Comparison of ENCODE assay signal across 19 cellular contexts in the genomic region with DNA sequence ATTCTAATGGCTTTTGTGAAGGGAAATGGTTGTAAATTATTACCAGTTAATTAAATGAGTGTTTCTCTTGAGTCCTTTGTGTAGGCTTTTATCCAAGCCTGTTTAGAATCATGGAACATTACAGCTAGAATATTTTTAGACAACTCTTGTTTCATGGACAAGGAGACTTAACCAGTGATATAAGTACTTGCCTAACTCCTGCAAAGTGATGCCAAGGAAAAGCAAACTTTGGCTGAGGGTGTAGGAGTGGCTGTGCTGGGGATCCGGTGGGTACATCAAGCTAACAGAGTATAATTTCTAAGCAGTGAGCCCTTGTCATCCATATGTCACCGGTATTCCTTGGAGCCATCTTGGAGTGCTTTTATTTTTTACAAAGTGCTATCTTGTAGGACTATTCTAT.
A peak's percentile ranks its signal among the peaks of the same experiment; 100 is the strongest.
DNase-seq lines count a peak whose midpoint lies in the region; ATAC-seq and TF ChIP-seq lines count a peak whose summit lies in the region.
"Had no signal": no experiment of that assay in that cellular context is flagged by ENCODE, and none has a peak within 500 bp of the region (broad histone marks: within the 10 kb centered on the region; RNA-seq: fewer than 3 reads in every experiment).

No MANE protein-coding gene starts in this region.

- peaks cover 15% of the 10 kb centered on the region for H3K79me2 ChIP-seq in trophoblast cell (ENCODE audit: control insufficient read depth, insufficient read depth, low read length, poor library complexity)

- H2BK12ac ChIP-seq in trophoblast cell (ENCODE audit: low read length), result no peak overlapping the region

- peak overlapping the region; percentile 83 for H3K27ac Mint-ChIP-seq in activated CD8-positive, alpha-beta T cell treated with anti-CD3 and anti-CD28 coated beads for 36 hours
- no peak overlapping the region for H3K27ac Mint-ChIP-seq in activated CD8-positive, alpha-beta T cell treated with anti-CD3 and anti-CD28 coated beads, Interleukin-2, amount 10 ng/mL, durations not matched to agents 7 days and 5 days
- no peak overlapping the region for H3K27ac Mint-ChIP-seq in CD4-positive, alpha-beta T cell
- H3K27ac Mint-ChIP-seq in activated naive CD8-positive, alpha-beta T cell, result no peak overlapping the region
- H3K27ac Mint-ChIP-seq: GM23338 had no signal

- no peak for ATAC-seq in activated CD8-positive, alpha-beta T cell treated with anti-CD3 and anti-CD28 coated beads for 36 hours
- no peak for ATAC-seq in activated CD8-positive, alpha-beta T cell treated with anti-CD3 and anti-CD28 coated beads, Interleukin-2, amount 10 ng/mL, durations not matched to agents 7 days and 5 days
- ATAC-seq in CD4-positive, alpha-beta T cell (ENCODE audit: poor library complexity), result no peak
- ATAC-seq in HG03520 (IDR thresholded peaks at IDR 0.05; ENCODE audit: unreplicated experiment), result no peak
- ATAC-seq: GM23338, HepG2 had no signal

- H2AFZ ChIP-seq in trophoblast cell (ENCODE audit: insufficient read depth, low read length, poor library complexity), result no peak overlapping the region
- H2AFZ ChIP-seq: GM23338 had no signal

- H3K23ac ChIP-seq in trophoblast cell (ENCODE audit: low read length), result no peak overlapping the region

- TF ChIP-seq CTCF in activated CD8-positive, alpha-beta T cell treated with anti-CD3 and anti-CD28 coated beads for 36 hours (IDR thresholded peaks at IDR 0.05), result no peak
- TF ChIP-seq CTCF in CD4-positive, alpha-beta T cell (IDR thresholded peaks at IDR 0.05), result no peak

- no peak overlapping the region for H3K4me2 ChIP-seq in trophoblast cell (ENCODE audit: low read length)
- H3K4me2 ChIP-seq: BLaER1, GM23338 had no signal

- no peak overlapping the region for H4K12ac ChIP-seq in trophoblast cell (ENCODE audit: low read depth, low read length)

- H3K18ac ChIP-seq in trophoblast cell (ENCODE audit: low read length), result no peak overlapping the region

- no peaks in the 10 kb centered on the region for H3K27me3 ChIP-seq in CD4-positive, alpha-beta T cell (ENCODE audit: control insufficient read depth, insufficient read depth, low read length)
- no peaks in the 10 kb centered on the region for H3K27me3 ChIP-seq in trophoblast cell (ENCODE audit: insufficient read depth, low read length)
- H3K27me3 ChIP-seq: BLaER1, MG63 had no signal

- no peaks in the 10 kb centered on the region for H3K9me3 Mint-ChIP-seq in activated CD8-positive, alpha-beta T cell treated with anti-CD3 and anti-CD28 coated beads for 36 hours
- no peaks in the 10 kb centered on the region for H3K9me3 Mint-ChIP-seq in activated CD8-positive, alpha-beta T cell treated with anti-CD3 and anti-CD28 coated beads, Interleukin-2, amount 10 ng/mL, durations not matched to agents 7 days and 5 days (ENCODE audit: insufficient read depth)
- no peaks in the 10 kb centered on the region for H3K9me3 Mint-ChIP-seq in CD4-positive, alpha-beta T cell
- H3K9me3 Mint-ChIP-seq in activated naive CD8-positive, alpha-beta T cell (ENCODE audit: low read depth), result no peaks in the 10 kb centered on the region
- H3K9me3 Mint-ChIP-seq: GM23338 had no signal

- peaks cover 31% of the 10 kb centered on the region for H3K79me1 ChIP-seq in trophoblast cell (ENCODE audit: low read length)

- H2AK5ac ChIP-seq in trophoblast cell (ENCODE audit: low read length), result no peak overlapping the region

- no peak overlapping the region for H3K4me3 Mint-ChIP-seq in activated CD8-positive, alpha-beta T cell treated with anti-CD3 and anti-CD28 coated beads for 36 hours
- no peak overlapping the region for H3K4me3 Mint-ChIP-seq in activated CD8-positive, alpha-beta T cell treated with anti-CD3 and anti-CD28 coated beads, Interleukin-2, amount 10 ng/mL, durations not matched to agents 7 days and 5 days
- peak overlapping the region; percentile 16 for H3K4me3 Mint-ChIP-seq in CD4-positive, alpha-beta T cell
- peak overlapping the region; percentile 23 for H3K4me3 Mint-ChIP-seq in activated naive CD8-positive, alpha-beta T cell
- H3K4me3 Mint-ChIP-seq: GM23338 had no signal

- no peak overlapping the region for H3K27ac ChIP-seq in CD4-positive, alpha-beta T cell (ENCODE audit: low read depth, low read length)
- peak overlapping the region; percentile 8 for H3K27ac ChIP-seq in trophoblast cell (ENCODE audit: low read depth, low read length)
- H3K27ac ChIP-seq: BLaER1 had no signal

- H3K4me1 Mint-ChIP-seq in activated CD8-positive, alpha-beta T cell treated with anti-CD3 and anti-CD28 coated beads for 36 hours (ENCODE audit: low read depth), result peaks cover 51% of the 10 kb centered on the region
- H3K4me1 Mint-ChIP-seq in activated CD8-positive, alpha-beta T cell treated with anti-CD3 and anti-CD28 coated beads, Interleukin-2, amount 10 ng/mL, durations not matched to agents 7 days and 5 days (ENCODE audit: low read depth), result no peaks in the 10 kb centered on the region
- H3K4me1 Mint-ChIP-seq in CD4-positive, alpha-beta T cell (ENCODE audit: low read depth), result no peaks in the 10 kb centered on the region
- H3K4me1 Mint-ChIP-seq in activated naive CD8-positive, alpha-beta T cell (ENCODE audit: low read depth), result peaks cover 3% of the 10 kb centered on the region

- no peak overlapping the region for H4K8ac ChIP-seq in trophoblast cell (ENCODE audit: low read depth, low read length)

- H3K9me3 ChIP-seq in CD4-positive, alpha-beta T cell (ENCODE audit: control insufficient read depth, low read length), result no peaks in the 10 kb centered on the region
- no peaks in the 10 kb centered on the region for H3K9me3 ChIP-seq in trophoblast cell (ENCODE audit: insufficient read depth, low read depth, low read length)
- H3K9me3 ChIP-seq: MG63 had no signal

- H3K9ac ChIP-seq in trophoblast cell (ENCODE audit: low read length), result no peak overlapping the region
- H3K9ac ChIP-seq: BLaER1 had no signal

- H3K36me3 Mint-ChIP-seq in activated CD8-positive, alpha-beta T cell treated with anti-CD3 and anti-CD28 coated beads for 36 hours (ENCODE audit: low read depth), result peaks cover 44% of the 10 kb centered on the region
- peaks cover 57% of the 10 kb centered on the region for H3K36me3 Mint-ChIP-seq in activated CD8-positive, alpha-beta T cell treated with anti-CD3 and anti-CD28 coated beads, Interleukin-2, amount 10 ng/mL, durations not matched to agents 7 days and 5 days (ENCODE audit: low read depth)
- peaks cover 28% of the 10 kb centered on the region for H3K36me3 Mint-ChIP-seq in CD4-positive, alpha-beta T cell (ENCODE audit: low read depth)
- H3K36me3 Mint-ChIP-seq in activated naive CD8-positive, alpha-beta T cell, result peaks cover 7% of the 10 kb centered on the region

- DNase-seq in activated CD8-positive, alpha-beta T cell treated with anti-CD3 and anti-CD28 coated beads for 36 hours, result no peak
- no peak for DNase-seq in activated CD8-positive, alpha-beta T cell treated with anti-CD3 and anti-CD28 coated beads, Interleukin-2, amount 10 ng/mL, durations not matched to agents 7 days and 5 days
- no peak for DNase-seq in CD4-positive, alpha-beta T cell
- DNase-seq in trophoblast cell (no peak), NCI-H1694 (lab: John Stamatoyannopoulos, UW) (no peak), MV-4-11 (lab: John Stamatoyannopoulos, UW) (no peak)
- DNase-seq: COR-L47, KG1, MG63, NCI-H1092 treated with DMSO at 0.1 percent for 48 hours, NCI-H1694 treated with DMSO at 0.1 percent for 48 hours, NCI-H345, NCI-H526 treated with DMSO at 0.1 percent for 48 hours, Right ventricle myocardium superior had no signal

- WGBS in trophoblast cell (ENCODE audit: extremely low coverage, insufficient coverage, insufficient read length), result no CpG with 5 or more reads among the region's 2 CpGs

- intact Hi-C loops in activated CD8-positive, alpha-beta T cell treated with anti-CD3 and anti-CD28 coated beads for 36 hours (cut with micrococcal nuclease), result no loop called here
- intact Hi-C loops in CD4-positive, alpha-beta T cell (cut with DNase I, micrococcal nuclease), result loop anchor here (2.0 to 10.0 kb wide), 5 partner anchors 18 to 452 kb away; a partner anchor contains a TSS

- no peak overlapping the region for H3K14ac ChIP-seq in trophoblast cell (ENCODE audit: low read length)

- CTCF ChIA-PET in activated CD8-positive, alpha-beta T cell treated with anti-CD3 and anti-CD28 coated beads for 36 hours (lab: Charles Lee), result interaction anchor here (0.7 to 2.5 kb wide), 6 partner anchors 14 to 102 kb away, joined by 3 to 17 read pairs (median 4); a partner anchor contains a TSS
- CTCF ChIA-PET in activated CD8-positive, alpha-beta T cell treated with anti-CD3 and anti-CD28 coated beads, Interleukin-2, amount 10 ng/mL, durations not matched to agents 7 days and 5 days (lab: Charles Lee), result interaction anchor here (0.7 to 2.4 kb wide), 11 partner anchors 12 to 455 kb away, joined by 3 to 9 read pairs (median 4); no protein-coding TSS in a partner anchor
- CTCF ChIA-PET in CD4-positive, alpha-beta T cell (lab: Charles Lee), result interaction anchor here (1.2 to 1.5 kb wide), 3 partner anchors 14 to 61 kb away, joined by 3 to 4 read pairs (median 4); a partner anchor contains a TSS

- no peaks in the 10 kb centered on the region for H3K27me3 Mint-ChIP-seq in activated CD8-positive, alpha-beta T cell treated with anti-CD3 and anti-CD28 coated beads for 36 hours
- no peaks in the 10 kb centered on the region for H3K27me3 Mint-ChIP-seq in activated CD8-positive, alpha-beta T cell treated with anti-CD3 and anti-CD28 coated beads, Interleukin-2, amount 10 ng/mL, durations not matched to agents 7 days and 5 days (ENCODE audit: low read depth)
- no peaks in the 10 kb centered on the region for H3K27me3 Mint-ChIP-seq in CD4-positive, alpha-beta T cell
- H3K27me3 Mint-ChIP-seq in activated naive CD8-positive, alpha-beta T cell, result no peaks in the 10 kb centered on the region

- peaks cover 37 to 44% of the 10 kb centered on the region in 2 experiments for H3K4me1 ChIP-seq in trophoblast cell (ENCODE audit: control insufficient read depth in 1 of 2, insufficient read depth in 2 of 2, low read length in 2 of 2)

- H2BK120ac ChIP-seq in trophoblast cell (ENCODE audit: insufficient read depth, low read length, poor library complexity), result peak overlapping the region; percentile 54

- POLR2A ChIA-PET in activated CD8-positive, alpha-beta T cell treated with anti-CD3 and anti-CD28 coated beads for 36 hours (lab: Charles Lee), result interaction anchor here (0.6 to 1.7 kb wide), 8 partner anchors 21 to 279 kb away, joined by 3 to 10 read pairs (median 3); no protein-coding TSS in a partner anchor
- POLR2A ChIA-PET in activated CD8-positive, alpha-beta T cell treated with anti-CD3 and anti-CD28 coated beads, Interleukin-2, amount 10 ng/mL, durations not matched to agents 7 days and 5 days (lab: Charles Lee), result interaction anchor here (0.8 to 1.4 kb wide), 6 partner anchors 12 to 73 kb away, joined by 3 to 5 read pairs (median 4); no protein-coding TSS in a partner anchor
- POLR2A ChIA-PET in CD4-positive, alpha-beta T cell (lab: Charles Lee), result interaction anchor here (0.7 to 1.8 kb wide), 10 partner anchors 13 to 92 kb away, joined by 3 to 7 read pairs (median 4); a partner anchor contains a TSS

- H2BK5ac ChIP-seq in trophoblast cell (ENCODE audit: low read depth, low read length, poor library complexity), result no peak overlapping the region

- H3K4ac ChIP-seq in trophoblast cell (ENCODE audit: low read depth, low read length), result no peak overlapping the region

- no peak overlapping the region for H3K4me3 ChIP-seq in trophoblast cell (ENCODE audit: low read depth, low read length)
- H3K4me3 ChIP-seq: BLaER1, GM23338, MG63 had no signal

- peaks cover 0 to 2% of the 10 kb centered on the region in 2 experiments for H3K36me3 ChIP-seq in trophoblast cell (ENCODE audit: control insufficient read depth in 1 of 2, insufficient read depth in 2 of 2, low read length in 2 of 2)
- H3K36me3 ChIP-seq: MG63 had no signal

- peak overlapping the region; percentile 41 for H4K91ac ChIP-seq in trophoblast cell (ENCODE audit: low read depth, low read length)

Comparison
In these comparisons a context has a peak if more than half of its experiments do, and no peak if none do; other contexts are left out.
1. H3K4me3 Mint-ChIP-seq: peak in CD4-positive, alpha-beta T cell (single experiment) and activated naive CD8-positive, alpha-beta T cell (single experiment); none in activated CD8-positive, alpha-beta T cell treated with anti-CD3 and anti-CD28 coated beads for 36 hours (single experiment) and activated CD8-positive, alpha-beta T cell treated with anti-CD3 and anti-CD28 coated beads, Interleukin-2, amount 10 ng/mL, durations not matched to agents 7 days and 5 days (single experiment).